Comparison of ENCODE assay signal across 8 cellular contexts in the genomic region with DNA sequence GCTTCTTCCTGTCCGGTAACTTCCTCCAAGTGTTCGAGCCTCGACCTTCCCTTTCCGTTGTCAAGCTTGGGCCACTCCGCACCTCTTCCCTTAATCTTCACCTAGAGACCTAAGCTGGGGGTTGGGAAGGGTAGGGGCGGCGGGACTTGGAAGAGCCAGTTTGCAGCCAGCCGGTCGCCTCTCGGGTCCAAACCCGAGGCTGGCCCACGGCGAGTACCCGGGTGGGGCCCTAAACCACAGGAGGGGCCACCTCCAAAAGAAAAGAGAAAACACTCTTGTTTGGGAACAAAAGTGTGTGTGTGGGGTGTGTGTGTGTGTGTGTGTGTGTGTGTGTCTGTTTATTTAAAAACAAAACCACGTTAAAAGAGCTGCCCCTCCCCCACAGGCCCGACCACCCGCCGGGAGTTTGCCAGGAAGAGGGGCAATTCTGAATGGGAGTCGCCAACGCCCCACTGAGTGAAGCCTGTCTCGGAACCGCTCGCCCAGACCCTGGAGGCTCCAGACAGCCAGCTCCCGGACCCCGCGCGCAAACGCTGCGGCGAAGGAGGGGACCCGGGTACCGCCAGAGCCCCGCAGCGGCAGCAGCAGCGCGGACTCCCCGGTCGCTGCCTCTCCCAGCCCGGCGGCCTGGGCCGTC. TPM values are rescaled to one million over a fixed set of nuclear protein-coding genes. Genes with fewer than 3 reads are reported as not detected.
DNase-seq lines count a peak whose midpoint lies in the region; ATAC-seq and TF ChIP-seq lines count a peak whose summit lies in the region.

No MANE protein-coding gene starts in this region.

- H3K36me3 Mint-ChIP-seq in activated CD4-positive, alpha-beta T cell treated with anti-CD3 and anti-CD28 coated beads for 36 hours (ENCODE audit: low read depth), result no peaks in the 10 kb centered on the region

- H3K9me3 ChIP-seq in liver (ENCODE audit: control insufficient read depth in 4 of 4, low read length in 3 of 4) (no peaks in the 10 kb centered on the region), thyroid gland (no peaks in the 10 kb centered on the region)

- TF ChIP-seq RAD21 in liver (IDR thresholded peaks at IDR 0.05), result peak in 1 of 2 donors; percentile 32

- peak overlapping the region; percentile 72 to 85 for H3K9ac ChIP-seq in liver (ENCODE audit: low read depth in 1 of 2, low read length in 2 of 2)

- WGBS in liver, result 5% methylated on average over 41 of the region's 41 CpGs
- WGBS in thyroid gland, 2 donors, result 10 to 11% methylated on average over 32 to 34 of the region's 41 CpGs

- no peaks in the 10 kb centered on the region for H3K9me3 Mint-ChIP-seq in activated CD4-positive, alpha-beta T cell treated with anti-CD3 and anti-CD28 coated beads for 36 hours (ENCODE audit: low read depth)

- CTCF ChIA-PET in activated CD4-positive, alpha-beta T cell treated with anti-CD3 and anti-CD28 coated beads for 36 hours (lab: Charles Lee), result interaction anchor here (0.7 to 2.9 kb wide), 13 partner anchors 11 to 214 kb away, joined by 3 to 24 read pairs (median 6); a partner anchor contains a TSS

- intact Hi-C loops in activated CD4-positive, alpha-beta T cell treated with anti-CD3 and anti-CD28 coated beads for 36 hours (cut with DNase I, micrococcal nuclease), result loop anchor here (1.0 to 10.0 kb wide), 5 partner anchors 96 to 518 kb away; a partner anchor contains a TSS
- intact Hi-C loops in thyroid gland (cut with DNase I), result no loop called here

- peak overlapping the region; percentile 71 for H3K4me3 ChIP-seq in astrocyte of the cerebellum (ENCODE audit: low read depth, low read length)
- H3K4me3 ChIP-seq in liver (ENCODE audit: low read depth in 1 of 3, low read length in 3 of 3), result peak overlapping the region; percentile 73 to 79 (median 76)
- peak overlapping the region in 2 of 3 donors; percentile 72 to 95 for H3K4me3 ChIP-seq in thyroid gland (replicated peaks in 1 of 3)

- no peak for TF ChIP-seq POLR2A in thyroid gland (IDR thresholded peaks at IDR 0.05)

- POLR2A ChIA-PET in activated CD4-positive, alpha-beta T cell treated with anti-CD3 and anti-CD28 coated beads for 36 hours (lab: Charles Lee), result interaction anchor here (0.9 to 1.9 kb wide), 9 partner anchors 9 to 204 kb away, joined by 3 to 9 read pairs (median 6); a partner anchor contains a TSS

- peaks cover 5 to 24% (median 14%) of the 10 kb centered on the region in 4 donors for H3K4me1 ChIP-seq in liver (ENCODE audit: control insufficient read depth in 4 of 4, insufficient read depth in 4 of 4, low read length in 3 of 4)
- peaks cover 36 to 45% of the 10 kb centered on the region in 2 donors for H3K4me1 ChIP-seq in thyroid gland

- peak overlapping the region; percentile 94 to 98 for H3K27ac ChIP-seq in liver (ENCODE audit: low read depth in 1 of 2, low read length in 2 of 2)
- H3K27ac ChIP-seq in thyroid gland, result peak overlapping the region; percentile 87 to 100 (median 99)

- H3K27me3 Mint-ChIP-seq in activated CD4-positive, alpha-beta T cell treated with anti-CD3 and anti-CD28 coated beads for 36 hours, result peaks cover 23% of the 10 kb centered on the region

- in situ Hi-C loops in astrocyte of the cerebellum (cut with HindIII; ENCODE audit: low sequenced_read_pairs), result loop anchor here (5.0 kb wide), 1 partner anchor 66 kb away; no protein-coding TSS in a partner anchor

- H3K27ac Mint-ChIP-seq in activated CD4-positive, alpha-beta T cell treated with anti-CD3 and anti-CD28 coated beads for 36 hours, result no peak overlapping the region

- no peaks in the 10 kb centered on the region for H3K4me1 Mint-ChIP-seq in activated CD4-positive, alpha-beta T cell treated with anti-CD3 and anti-CD28 coated beads for 36 hours

- TF ChIP-seq CTCF in astrocyte of the cerebellum (IDR thresholded peaks at IDR 0.05; ENCODE audit: low read depth, low read length, missing control alignments) (peak; percentile 2), liver (IDR thresholded peaks at IDR 0.05; ENCODE audit: low read depth, low read length, missing input control) (no peak), thyroid gland (IDR thresholded peaks at IDR 0.05) (no peak)

- no peak for ATAC-seq in activated CD4-positive, alpha-beta T cell treated with anti-CD3 and anti-CD28 coated beads for 36 hours
- no peak for ATAC-seq in GM19397 (IDR thresholded peaks at IDR 0.05; ENCODE audit: unreplicated experiment)

- H3K36me3 ChIP-seq in liver (ENCODE audit: control insufficient read depth in 4 of 4, insufficient read depth in 3 of 4, low read depth in 1 of 4, low read length in 3 of 4) (peaks cover 0 to 3% (median under 1%) of the 10 kb centered on the region in 4 donors), thyroid gland (peaks cover 0 to 19% of the 10 kb centered on the region in 2 donors)

- DNase-seq in activated CD4-positive, alpha-beta T cell treated with anti-CD3 and anti-CD28 coated beads for 36 hours, result no peak
- DNase-seq in activated CD4-positive, alpha-beta T cell treated with anti-CD3 and anti-CD28 coated beads, Interleukin-2, amount 50 U/mL, for 4 hours, result no peak
- DNase-seq in astrocyte of the cerebellum (ENCODE audit: low read depth) (no peak), thyroid gland (peak in 1 of 2 donors; percentile 25), LoVo (ENCODE audit: low spot score) (no peak), NCI-H1092 treated with DMSO at 0.1 percent for 48 hours (lab: John Stamatoyannopoulos, UW) (no peak)

- H3K27me3 ChIP-seq in liver (ENCODE audit: control insufficient read depth in 4 of 4, insufficient read depth in 4 of 4, low read length in 3 of 4) (no peaks in the 10 kb centered on the region), thyroid gland (no peaks in the 10 kb centered on the region)

- H3K4me3 Mint-ChIP-seq in activated CD4-positive, alpha-beta T cell treated with anti-CD3 and anti-CD28 coated beads for 36 hours, result peak overlapping the region; percentile 61

TF ChIP-seq in liver, 16 proteins besides CTCF, POLR2A, EP300 and RAD21:
- TF ChIP-seq EGR1 (IDR thresholded peaks at IDR 0.05; ENCODE audit: low read depth in 2 of 2), result no peak

RNA-seq across cellular contexts. Expression of a gene that starts 0.5 kb away (rescaled TPM):
- 1 to 10 TPM; 7.5 TPM for total RNA-seq in activated CD4-positive, alpha-beta T cell treated with anti-CD3 and anti-CD28 coated beads for 36 hours
- total RNA-seq in liver (100 to 1,000 TPM in 1 of 2 donors, 10 to 100 TPM in 1; 82.6 to 634 TPM), thyroid gland (100 to 1,000 TPM; 238 to 381 (median 271) TPM)
- polyA plus RNA-seq in liver, result 100 to 1,000 TPM; 114 to 207 TPM

Comparison
In these comparisons a context has a peak if more than half of its experiments do, and no peak if none do; other contexts are left out.
1. RNA of a gene that starts 0.5 kb away (total RNA-seq): 82.6 to 634 TPM in liver and 238 to 381 TPM in thyroid gland; 7.5 TPM in activated CD4-positive, alpha-beta T cell treated with anti-CD3 and anti-CD28 coated beads for 36 hours; every median in the first group is over 4 times any median in the second.
2. Peak in every context shown above with its lines, with median percentiles within 50 percentile points of each other: H3K4me3 ChIP-seq.